1 cellular context compared by ENCODE assay signal in genomic region chr16:14296663-14297062, GRCh38.
TF ChIP-seq lines count a peak whose summit lies in the region.

No MANE protein-coding gene starts in this region.

TF ChIP-seq in HepG2, 621 proteins besides CTCF, POLR2A, EP300 and RAD21 (continued from another document):
- TF ChIP-seq HINFP (CRISPR knock-in tag; IDR thresholded peaks at IDR 0.05; ENCODE audit: low read depth) (no peak), ZNF207 (IDR thresholded peaks at IDR 0.05; ENCODE audit: borderline replicate concordance) (no peak), ZNF879 (CRISPR knock-in tag; IDR thresholded peaks at IDR 0.05) (no peak), ZNF512 (CRISPR knock-in tag; IDR thresholded peaks at IDR 0.05) (peak; percentile 95), KAT2B (IDR thresholded peaks at IDR 0.05; ENCODE audit: borderline replicate concordance, low read depth, low read length) (no peak), MIER3 (CRISPR knock-in tag; IDR thresholded peaks at IDR 0.05; ENCODE audit: borderline replicate concordance) (no peak), CC2D1A (CRISPR knock-in tag; IDR thresholded peaks at IDR 0.05) (no peak), ZNF101 (CRISPR knock-in tag; IDR thresholded peaks at IDR 0.05; ENCODE audit: borderline replicate concordance, low read depth) (no peak), ZNF234 (CRISPR knock-in tag; conservative IDR thresholded peaks at IDR 0.05) (no peak), PHF8 (CRISPR knock-in tag; IDR thresholded peaks at IDR 0.05) (no peak), ZNF839 (CRISPR knock-in tag; IDR thresholded peaks at IDR 0.05; ENCODE audit: borderline replicate concordance) (no peak), ZNF652 (CRISPR knock-in tag; IDR thresholded peaks at IDR 0.05; ENCODE audit: borderline replicate concordance, low read depth) (no peak), ATF2 (CRISPR knock-in tag; IDR thresholded peaks at IDR 0.05) (no peak), SNAI1 (CRISPR knock-in tag; IDR thresholded peaks at IDR 0.05; ENCODE audit: borderline replicate concordance) (no peak), NONO (IDR thresholded peaks at IDR 0.05) (peak; percentile 13; the same call in 1 of the 2 replicates), NONO (CRISPR knock-in tag; conservative IDR thresholded peaks at IDR 0.05) (no peak), ZBTB20 (CRISPR knock-in tag; IDR thresholded peaks at IDR 0.05; ENCODE audit: borderline replicate concordance, low read depth) (no peak), SMAD9 (CRISPR knock-in tag; IDR thresholded peaks at IDR 0.05) (no peak), KDM6A (CRISPR knock-in tag; IDR thresholded peaks at IDR 0.05; ENCODE audit: low read depth) (no peak), NFYC (CRISPR knock-in tag; IDR thresholded peaks at IDR 0.05) (no peak), ZNF710 (CRISPR knock-in tag; IDR thresholded peaks at IDR 0.05; ENCODE audit: borderline replicate concordance) (peak; percentile 55; the same call in 1 of the 2 replicates), GABPA (IDR thresholded peaks at IDR 0.05; ENCODE audit: low read depth, low read length) (no peak), GABPA (CRISPR knock-in tag; IDR thresholded peaks at IDR 0.05; ENCODE audit: low read depth) (no peak), TAF15 (IDR thresholded peaks at IDR 0.05; ENCODE audit: low read depth, low read length, poor library complexity, severe bottlenecking) (no peak), ZNF607 (CRISPR knock-in tag; IDR thresholded peaks at IDR 0.05; ENCODE audit: borderline replicate concordance) (no peak), TOPORS (CRISPR knock-in tag; IDR thresholded peaks at IDR 0.05) (no peak), FOXA1 (IDR thresholded peaks at IDR 0.05) (0 out of 2 replicates have a peak, but pooled peaks have one; percentile 13), FOXA1 (CRISPR knock-in tag; IDR thresholded peaks at IDR 0.05) (no peak), SOX6 (IDR thresholded peaks at IDR 0.05) (no peak), SOX6 (CRISPR knock-in tag; IDR thresholded peaks at IDR 0.05) (no peak), ZNF276 (CRISPR knock-in tag; IDR thresholded peaks at IDR 0.05; ENCODE audit: low read depth) (no peak), PAX8 (CRISPR knock-in tag; IDR thresholded peaks at IDR 0.05; ENCODE audit: borderline replicate concordance) (no peak), CBFB (CRISPR knock-in tag; IDR thresholded peaks at IDR 0.05) (no peak), MYNN (CRISPR knock-in tag; IDR thresholded peaks at IDR 0.05; ENCODE audit: low read depth) (no peak)
